Comparison of ENCODE assay signal across 19 cellular contexts in genomic region chr22:32708835-32709234, GRCh38.
DNase-seq lines count a peak whose midpoint lies in the region; ATAC-seq and TF ChIP-seq lines count a peak whose summit lies in the region.
"Had no signal": no experiment of that assay in that cellular context is flagged by ENCODE, and none has a peak within 500 bp of the region (broad histone marks: within the 10 kb centered on the region; RNA-seq: fewer than 3 reads in every experiment).

No MANE protein-coding gene starts in this region.

- H2BK12ac ChIP-seq in trophoblast cell (ENCODE audit: low read length) = peak overlapping the region; percentile 11

- H3K9ac ChIP-seq in IMR-90 (ENCODE audit: low read depth, low read length) = no peak overlapping the region
- no peak overlapping the region for H3K9ac ChIP-seq in trophoblast cell (ENCODE audit: low read length)

- TF ChIP-seq CTCF in BE2C (IDR thresholded peaks at IDR 0.05; ENCODE audit: low read depth, low read length) (no peak), IMR-90 (conservative IDR thresholded peaks at IDR 0.05; ENCODE audit: low read depth, low read length) (no peak), foreskin keratinocyte (conservative IDR thresholded peaks at IDR 0.05) (no peak), chondrocyte (IDR thresholded peaks at IDR 0.05) (no peak)

- H3K4me3 ChIP-seq in BE2C (ENCODE audit: low read depth, low read length) (no peak overlapping the region), IMR-90 (ENCODE audit: insufficient read depth, low read depth, low read length) (no peak overlapping the region), trophoblast cell (ENCODE audit: low read depth, low read length) (no peak overlapping the region)

- H3K27ac ChIP-seq in IMR-90 (ENCODE audit: insufficient read depth, low read length) (no peak overlapping the region), foreskin keratinocyte (no peak overlapping the region), trophoblast cell (ENCODE audit: low read depth, low read length) (peak overlapping the region; percentile 42)
- H3K27ac ChIP-seq: brain microvascular endothelial cell had no signal

- no peak overlapping the region for H2BK5ac ChIP-seq in IMR-90 (ENCODE audit: low read depth, low read length, poor library complexity, severe bottlenecking)
- H2BK5ac ChIP-seq in trophoblast cell (ENCODE audit: low read depth, low read length, poor library complexity) = peak overlapping the region; percentile 23

- DNase-seq in BE2C (peak; percentile 19), IMR-90 (peak; percentile 37), foreskin keratinocyte (no peak), trophoblast cell (peak; percentile 87 to 89), NCI-H69 (lab: John Stamatoyannopoulos, UW) (no peak), T-helper 1 cell (no peak), chondrocyte (ENCODE audit: low spot score) (no peak)
- DNase-seq: activated CD4-positive, alpha-beta T cell treated with anti-CD3 and anti-CD28 coated beads, Interleukin-2, amount 50 U/mL, for 48 hours; activated T-cell treated with anti-CD3 and anti-CD28 coated beads, Interleukin-2, amount 50 U/mL, for 4 hours; brain microvascular endothelial cell; effector memory CD4-positive, alpha-beta T cell; NCI-H1048; NCI-H2081 treated with DMSO at 0.1 percent for 48 hours; NCI-H526 treated with DMSO at 0.1 percent for 48 hours had no signal

- H3K27ac Mint-ChIP-seq in chondrocyte (ENCODE audit: unreplicated experiment) = no peak overlapping the region
- H3K27ac Mint-ChIP-seq: activated naive CD4-positive, alpha-beta T cell treated with anti-CD3 and anti-CD28 coated beads, Interleukin-2, amount 50 U/mL, for 72 hours; B cell; natural killer cell treated with Interleukin-12 subunit alpha and Interleukin-12 subunit beta and Interleukin-15 and Interleukin-18, amount 100 ng/mL, for 72 hours had no signal

- H3K4me1 ChIP-seq in BE2C (no peaks in the 10 kb centered on the region), IMR-90 (ENCODE audit: control insufficient read depth, insufficient read depth, low read length) (peaks cover 4% of the 10 kb centered on the region; the same call in 1 of the 2 replicates), foreskin keratinocyte (no peaks in the 10 kb centered on the region), trophoblast cell (ENCODE audit: control insufficient read depth in 1 of 2, insufficient read depth in 2 of 2, low read length in 2 of 2) (peaks cover 9 to 11% of the 10 kb centered on the region in 2 experiments)

- 73% methylated on average over 4 of the region's 10 CpGs; no CpG with 5 or more reads in 1 of the 2 experiments for WGBS in IMR-90 (ENCODE audit: extremely low coverage in 2 of 2, insufficient read length in 1 of 2), 2 experiments
- no CpG with 5 or more reads among the region's 10 CpGs for WGBS in trophoblast cell (ENCODE audit: extremely low coverage, insufficient coverage, insufficient read length)

- H3K14ac ChIP-seq in IMR-90 (replicated peaks; ENCODE audit: low read depth, low read length) (no peak overlapping the region), trophoblast cell (ENCODE audit: low read length) (no peak overlapping the region)

- peaks cover 13% of the 10 kb centered on the region for H3K36me3 Mint-ChIP-seq in chondrocyte (ENCODE audit: low read depth)

- peaks cover 1% of the 10 kb centered on the region for H3K79me2 ChIP-seq in trophoblast cell (ENCODE audit: control insufficient read depth, insufficient read depth, low read length, poor library complexity)

- no peak overlapping the region for H2BK15ac ChIP-seq in IMR-90 (ENCODE audit: low read depth, low read length)

- H4K8ac ChIP-seq in IMR-90 (ENCODE audit: low read depth in 2 of 2, low read length in 2 of 2) = peak overlapping the region in 1 of 2 experiments; percentile 18; a peak in 1 of 4 replicates
- H4K8ac ChIP-seq in trophoblast cell (ENCODE audit: low read depth, low read length) = peak overlapping the region; percentile 5

- no peak overlapping the region for H4K5ac ChIP-seq in IMR-90 (ENCODE audit: low read depth, low read length)

- H3K9me3 Mint-ChIP-seq in chondrocyte (ENCODE audit: low read depth) = peaks cover 35% of the 10 kb centered on the region

- no peak for TF ChIP-seq RAD21 in IMR-90 (IDR thresholded peaks at IDR 0.05; ENCODE audit: low read length)

- in situ Hi-C loops in IMR-90 (cut with MboI; ENCODE audit: low sequenced_read_pairs) = no loop called here

- peak overlapping the region; percentile 26; the same call in 1 of the 2 replicates for H2BK120ac ChIP-seq in IMR-90 (ENCODE audit: low read depth, low read length)
- H2BK120ac ChIP-seq in trophoblast cell (ENCODE audit: insufficient read depth, low read length, poor library complexity) = peak overlapping the region; percentile 28

- peaks cover 2% of the 10 kb centered on the region for H3K27me3 Mint-ChIP-seq in chondrocyte (ENCODE audit: low read depth)

- TF ChIP-seq POLR2A in IMR-90 (IDR thresholded peaks at IDR 0.05; ENCODE audit: low read depth, low read length) = no peak

- H3K4ac ChIP-seq in IMR-90 (ENCODE audit: low read depth, low read length) (0 out of 2 replicates have a peak overlapping the region, but pooled peaks have one; percentile 50), trophoblast cell (ENCODE audit: low read depth, low read length) (no peak overlapping the region)

- H3K4me3 Mint-ChIP-seq in chondrocyte (ENCODE audit: unreplicated experiment) = no peak overlapping the region
- H3K4me3 Mint-ChIP-seq: activated T-cell treated with anti-CD3 and anti-CD28 coated beads, Interleukin-2, amount 50 U/mL, for 4 hours; B cell; natural killer cell treated with Interleukin-12 subunit alpha and Interleukin-12 subunit beta and Interleukin-15 and Interleukin-18, amount 100 ng/mL, for 72 hours had no signal

- H3K4me2 ChIP-seq in IMR-90 (ENCODE audit: low read depth, low read length) (no peak overlapping the region), trophoblast cell (ENCODE audit: low read length) (no peak overlapping the region)

- peaks cover 12% of the 10 kb centered on the region for H3K4me1 Mint-ChIP-seq in chondrocyte (ENCODE audit: low read depth)
- H3K4me1 Mint-ChIP-seq: B cell had no signal

- BruUV-seq in IMR-90 (replicated peaks; lab: Mats Ljungman, UMichigan) = no TSS peak

- H2AK5ac ChIP-seq in IMR-90 (ENCODE audit: low read depth, low read length) (no peak overlapping the region), trophoblast cell (ENCODE audit: low read length) (no peak overlapping the region)

- H3K27me3 ChIP-seq in BE2C = no peaks in the 10 kb centered on the region; the same call in 1 of the 2 replicates
- no peaks in the 10 kb centered on the region for H3K27me3 ChIP-seq in IMR-90 (ENCODE audit: control insufficient read depth, insufficient read depth, low read length)
- H3K27me3 ChIP-seq in foreskin keratinocyte = no peaks in the 10 kb centered on the region
- H3K27me3 ChIP-seq in trophoblast cell (ENCODE audit: insufficient read depth, low read length) = no peaks in the 10 kb centered on the region
- H3K27me3 ChIP-seq: brain microvascular endothelial cell had no signal

- H3K79me1 ChIP-seq in IMR-90 (ENCODE audit: low read depth in 1 of 2, low read length in 2 of 2) (no peaks in the 10 kb centered on the region), trophoblast cell (ENCODE audit: low read length) (peaks cover 15% of the 10 kb centered on the region)

- H3K56ac ChIP-seq in IMR-90 (ENCODE audit: extremely low read depth, insufficient read depth, low read length) = no peak overlapping the region

- H2BK20ac ChIP-seq in IMR-90 (ENCODE audit: low read depth, low read length) = peak overlapping the region; percentile 17; the same call in 1 of the 2 replicates

- no peak for ATAC-seq in IMR-90 (ENCODE audit: low read depth)
- ATAC-seq in foreskin keratinocyte = peak; percentile 35
- ATAC-seq in GM19452 (IDR thresholded peaks at IDR 0.05; ENCODE audit: unreplicated experiment) = no peak
- ATAC-seq: activated naive CD4-positive, alpha-beta T cell treated with anti-CD3 and anti-CD28 coated beads, Interleukin-2, amount 50 U/mL, for 72 hours; activated T-cell treated with anti-CD3 and anti-CD28 coated beads, Interleukin-2, amount 50 U/mL, for 4 hours; natural killer cell treated with Interleukin-12 subunit alpha and Interleukin-12 subunit beta and Interleukin-15 and Interleukin-18, amount 100 ng/mL, for 72 hours; Panc1 had no signal

- H3K18ac ChIP-seq in IMR-90 (ENCODE audit: low read depth, low read length) = no peak overlapping the region
- H3K18ac ChIP-seq in trophoblast cell (ENCODE audit: low read length) = no peak overlapping the region

- 0 out of 2 replicates have a peak, but pooled peaks cover under 1% of the 10 kb centered on the region for H3K9me1 ChIP-seq in IMR-90 (ENCODE audit: insufficient read depth, low read length)

- CTCF ChIA-PET in IMR-90 (lab: Yijun Ruan, JAX) = no interaction called here

- intact Hi-C loops in IMR-90 (cut with micrococcal nuclease) = no loop called here

- H3K23ac ChIP-seq in IMR-90 (ENCODE audit: low read depth, low read length) = no peak overlapping the region
- no peak overlapping the region for H3K23ac ChIP-seq in trophoblast cell (ENCODE audit: low read length)

- no peak overlapping the region for H4K12ac ChIP-seq in trophoblast cell (ENCODE audit: low read depth, low read length)

- H4K20me1 ChIP-seq in IMR-90 (ENCODE audit: insufficient read depth, low read length) = no peaks in the 10 kb centered on the region

- no peak overlapping the region for H4K91ac ChIP-seq in IMR-90 (ENCODE audit: insufficient read depth, low read depth, low read length)
- peak overlapping the region; percentile 49 for H4K91ac ChIP-seq in trophoblast cell (ENCODE audit: low read depth, low read length)

- peak overlapping the region; percentile 24 for H2AFZ ChIP-seq in IMR-90 (replicated peaks; ENCODE audit: low read length, poor library complexity)
- no peak overlapping the region for H2AFZ ChIP-seq in trophoblast cell (ENCODE audit: insufficient read depth, low read length, poor library complexity)

- H2AK9ac ChIP-seq in IMR-90 (replicated peaks; ENCODE audit: low read depth, low read length, poor library complexity) = no peak overlapping the region

- POLR2A ChIA-PET in IMR-90 (lab: Charles Lee; ENCODE audit: unreplicated experiment) = no interaction called here

- H3K9me3 ChIP-seq in BE2C (no peaks in the 10 kb centered on the region), IMR-90 (ENCODE audit: control insufficient read depth, insufficient read depth, low read length) (peaks cover 16% of the 10 kb centered on the region), trophoblast cell (ENCODE audit: insufficient read depth, low read depth, low read length) (peaks cover 7% of the 10 kb centered on the region)

- dilution Hi-C loops in IMR-90 (cut with HindIII; ENCODE audit: low sequenced_read_pairs, unreplicated experiment) = no loop called here

- H3K36me3 ChIP-seq in BE2C (no peaks in the 10 kb centered on the region), IMR-90 (ENCODE audit: control insufficient read depth, insufficient read depth, low read length) (no peaks in the 10 kb centered on the region), trophoblast cell (ENCODE audit: control insufficient read depth in 1 of 2, insufficient read depth in 2 of 2, low read length in 2 of 2) (no peaks in the 10 kb centered on the region)
- H3K36me3 ChIP-seq: brain microvascular endothelial cell had no signal

TF ChIP-seq in IMR-90, 13 proteins besides CTCF, POLR2A, EP300 and RAD21 (continues in another document):
- TF ChIP-seq BHLHE40 (IDR thresholded peaks at IDR 0.05; ENCODE audit: low read depth, low read length) = no peak; the same call in 1 of the 2 replicates

Comparison
In these comparisons a context has a peak if more than half of its experiments do, and no peak if none do; other contexts are left out.
1. DNase-seq: peak in BE2C (single experiment), IMR-90 (single experiment) and trophoblast cell (2 of 2); none in foreskin keratinocyte (0 of 2), NCI-H69 (single experiment), T-helper 1 cell (0 of 5) and chondrocyte (single experiment).